8 cellular contexts compared by ENCODE assay signal in genomic region chr15:82999905-83000671, GRCh38. TPM values are rescaled to one million over a fixed set of nuclear protein-coding genes. Genes with fewer than 3 reads are reported as not detected.
DNase-seq lines count a peak whose midpoint lies in the region; ATAC-seq and TF ChIP-seq lines count a peak whose summit lies in the region.

No MANE protein-coding gene starts in this region.

- H3K27ac ChIP-seq in osteoblast (ENCODE audit: low read depth, low read length) = no peak overlapping the region

- H3K36me3 ChIP-seq in osteoblast (ENCODE audit: insufficient read depth, low read length) = peaks cover 5% of the 10 kb centered on the region

- peak overlapping the region; percentile 22 for H3K4me3 ChIP-seq in AG09309 (ENCODE audit: control insufficient read depth, low read depth, low read length)
- H3K4me3 ChIP-seq in fibroblast of villous mesenchyme (ENCODE audit: low read depth, low read length) = peak overlapping the region; percentile 59
- peak overlapping the region; percentile 69 for H3K4me3 ChIP-seq in osteoblast (ENCODE audit: insufficient read depth, low read length)

- H4K20me1 ChIP-seq in osteoblast (ENCODE audit: insufficient read depth, low read length) = no peaks in the 10 kb centered on the region

- peak overlapping the region; percentile 86 for H3K4me2 ChIP-seq in osteoblast (ENCODE audit: insufficient read depth, low read length)

- peak overlapping the region; percentile 65 for H2AFZ ChIP-seq in osteoblast (ENCODE audit: low read length)

- no peaks in the 10 kb centered on the region for H3K27me3 ChIP-seq in osteoblast (ENCODE audit: insufficient read depth, low read length)

- H3K4me1 ChIP-seq in osteoblast (ENCODE audit: insufficient read depth, low read length) = peaks cover 7% of the 10 kb centered on the region

- no peaks in the 10 kb centered on the region for H3K79me2 ChIP-seq in osteoblast (ENCODE audit: insufficient read depth, low read length)

- peak; percentile 64 for TF ChIP-seq CTCF in AG09309 (IDR thresholded peaks at IDR 0.05; ENCODE audit: control insufficient read depth, insufficient read depth, low read depth, low read length, missing control alignments)
- peak; percentile 49 for TF ChIP-seq CTCF in GM12874 (IDR thresholded peaks at IDR 0.05; ENCODE audit: insufficient read depth, low read depth, low read length)
- peak; percentile 51 for TF ChIP-seq CTCF in fibroblast of villous mesenchyme (IDR thresholded peaks at IDR 0.05; ENCODE audit: insufficient read depth, low read depth, low read length)
- TF ChIP-seq CTCF in osteoblast (IDR thresholded peaks at IDR 0.05; ENCODE audit: extremely low read depth, low read depth, low read length) = peak; percentile 61

- no peak for DNase-seq in AG09309 (ENCODE audit: low read depth)
- DNase-seq in NCI-H526 (lab: John Stamatoyannopoulos, UW) = peak; percentile 12 to 65
- DNase-seq in activated T-cell treated with anti-CD3 and anti-CD28 coated beads, Interleukin-2, amount 50 U/mL, for 48 hours = peak; percentile 40 to 43
- DNase-seq in fibroblast of villous mesenchyme (ENCODE audit: low read depth) = peak; percentile 67
- DNase-seq in osteoblast (ENCODE audit: insufficient read length, low spot score, missing footprints) = peak; percentile 91

- no peaks in the 10 kb centered on the region for H3K9me3 ChIP-seq in osteoblast (ENCODE audit: low read depth, low read length)

- ATAC-seq in HG02938 (IDR thresholded peaks at IDR 0.05; ENCODE audit: unreplicated experiment) = peak; percentile 78
- ATAC-seq in GM21526 (IDR thresholded peaks at IDR 0.05; ENCODE audit: low FRiP score, unreplicated experiment) = no peak

RNA-seq across cellular contexts. Expression of gene C15orf40, which starts 11.4 kb away (rescaled TPM):
- total RNA-seq in fibroblast of villous mesenchyme (8.7 and 9.1 TPM in 2 replicates), osteoblast (10.9 and 13.4 TPM in 2 replicates)

RNA-seq across cellular contexts. Expression of gene RAMAC, which starts 14.1 kb away (rescaled TPM):
- 26.1 and 35.0 TPM in 2 replicates for total RNA-seq in fibroblast of villous mesenchyme
- 25.6 and 26.4 TPM in 2 replicates for total RNA-seq in osteoblast

RNA-seq across cellular contexts. Expression of gene HOMER2, which starts 47.6 kb away (rescaled TPM):
- 1.3 TPM in 2 replicates for total RNA-seq in fibroblast of villous mesenchyme
- 7.7 and 11.6 TPM in 2 replicates for total RNA-seq in osteoblast
